8 cellular contexts compared by ENCODE assay signal in the genomic region with DNA sequence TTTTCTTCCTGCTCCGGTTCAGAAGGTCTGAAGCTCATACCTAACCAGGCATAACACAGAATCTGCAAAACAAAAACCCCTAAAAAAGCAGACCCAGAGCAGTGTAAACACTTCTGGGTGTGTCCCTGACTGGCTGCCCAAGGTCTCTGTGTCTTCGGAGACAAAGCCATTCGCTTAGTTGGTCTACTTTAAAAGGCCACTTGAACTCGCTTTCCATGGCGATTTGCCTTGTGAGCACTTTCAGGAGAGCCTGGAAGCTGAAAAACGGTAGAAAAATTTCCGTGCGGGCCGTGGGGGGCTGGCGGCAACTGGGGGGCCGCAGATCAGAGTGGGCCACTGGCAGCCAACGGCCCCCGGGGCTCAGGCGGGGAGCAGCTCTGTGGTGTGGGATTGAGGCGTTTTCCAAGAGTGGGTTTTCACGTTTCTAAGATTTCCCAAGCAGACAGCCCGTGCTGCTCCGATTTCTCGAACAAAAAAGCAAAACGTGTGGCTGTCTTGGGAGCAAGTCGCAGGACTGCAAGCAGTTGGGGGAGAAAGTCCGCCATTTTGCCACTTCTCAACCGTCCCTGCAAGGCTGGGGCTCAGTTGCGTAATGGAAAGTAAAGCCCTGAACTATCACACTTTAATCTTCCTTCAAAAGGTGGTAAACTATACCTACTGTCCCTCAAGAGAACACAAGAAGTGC. TPM values are rescaled to one million over a fixed set of nuclear protein-coding genes. Genes with fewer than 3 reads are reported as not detected.
A peak's percentile ranks its signal among the peaks of the same experiment; 100 is the strongest.
DNase-seq lines count a peak whose midpoint lies in the region; ATAC-seq and TF ChIP-seq lines count a peak whose summit lies in the region.

No MANE protein-coding gene starts in this region.

- H3K36me3 ChIP-seq in CD8-positive, alpha-beta T cell (ENCODE audit: insufficient read depth, low read length), result peaks cover 25% of the 10 kb centered on the region
- H3K36me3 ChIP-seq in kidney epithelial cell (ENCODE audit: control insufficient read depth, insufficient read depth, low read length), result no peaks in the 10 kb centered on the region

- POLR2A ChIA-PET in CD8-positive, alpha-beta T cell (lab: Charles Lee), result interaction anchor here (0.6 to 18.0 kb wide), 62 partner anchors 10 to 1228 kb away, joined by 3 to 1786 read pairs (median 6); partner anchors contain the start of genes CCDC85B, DPF2, EHBP1L1 and FAM89B

- H3K4me3 Mint-ChIP-seq in CD8-positive, alpha-beta T cell, result no peak overlapping the region

- no peak overlapping the region for H3K27ac Mint-ChIP-seq in CD8-positive, alpha-beta T cell

- peaks cover 13% of the 10 kb centered on the region for H3K4me1 ChIP-seq in CD8-positive, alpha-beta T cell (ENCODE audit: insufficient read depth, low read length)

- H3K9me3 ChIP-seq in CD8-positive, alpha-beta T cell (ENCODE audit: low read length), result no peaks in the 10 kb centered on the region

- peak overlapping the region; percentile 72 for H3K4me3 ChIP-seq in CD8-positive, alpha-beta T cell (ENCODE audit: low read depth, low read length)
- H3K4me3 ChIP-seq in astrocyte of the spinal cord (ENCODE audit: low read depth, low read length) (peak overlapping the region; percentile 91), kidney epithelial cell (ENCODE audit: low read depth, low read length) (peak overlapping the region; percentile 84)

- H3K9me3 Mint-ChIP-seq in CD8-positive, alpha-beta T cell, result no peaks in the 10 kb centered on the region

- no peak for TF ChIP-seq EP300 in Ishikawa (IDR thresholded peaks at IDR 0.05; ENCODE audit: borderline replicate concordance)

- DNase-seq in CD8-positive, alpha-beta T cell, result peak; percentile 25 to 85 (median 63)
- DNase-seq in SKM-1 treated with dmso at 0.1 percent for 144 hours (lab: John Stamatoyannopoulos, UW; ENCODE audit: unreplicated experiment), result peak; percentile 66
- DNase-seq in astrocyte of the spinal cord (ENCODE audit: low read depth, low spot score), result no peak
- no peak for DNase-seq in kidney epithelial cell (ENCODE audit: low read depth)
- peak; percentile 75 for DNase-seq in stimulated activated CD4-positive, alpha-beta T cell treated with anti-CD3 and anti-CD28 coated beads, Interleukin-4, amount 100 ng/mL, for 24 hours
- no peak for DNase-seq in SW 1271 (lab: John Stamatoyannopoulos, UW)

- TF ChIP-seq CTCF in CD8-positive, alpha-beta T cell (IDR thresholded peaks at IDR 0.05), result no peak
- TF ChIP-seq CTCF in astrocyte of the spinal cord (IDR thresholded peaks at IDR 0.05; ENCODE audit: low read depth, low read length) (no peak), kidney epithelial cell (IDR thresholded peaks at IDR 0.05; ENCODE audit: insufficient read depth, low read length, poor library complexity, severe bottlenecking) (no peak)

- peaks cover 2% of the 10 kb centered on the region for H3K36me3 Mint-ChIP-seq in CD8-positive, alpha-beta T cell

- H3K27ac ChIP-seq in CD8-positive, alpha-beta T cell (ENCODE audit: low read depth, low read length), result peak overlapping the region; percentile 99

- ATAC-seq in CD8-positive, alpha-beta T cell, result peak; percentile 16
- no peak for ATAC-seq in HG02852 (IDR thresholded peaks at IDR 0.05; ENCODE audit: unreplicated experiment)

- no peaks in the 10 kb centered on the region for H3K27me3 ChIP-seq in CD8-positive, alpha-beta T cell (ENCODE audit: insufficient read depth, low read length)
- no peaks in the 10 kb centered on the region for H3K27me3 ChIP-seq in kidney epithelial cell (ENCODE audit: control insufficient read depth, insufficient read depth, low read length)

- peaks cover 17% of the 10 kb centered on the region for H3K4me1 Mint-ChIP-seq in CD8-positive, alpha-beta T cell (ENCODE audit: low read depth)

- CTCF ChIA-PET in CD8-positive, alpha-beta T cell (lab: Charles Lee), result interaction anchor here (0.7 to 8.4 kb wide), 10 partner anchors 9 to 623 kb away, joined by 3 to 229 read pairs (median 22); partner anchors contain the start of genes DPF2, FAM89B and NEAT1

- in situ Hi-C loops in astrocyte of the spinal cord (cut with HindIII; ENCODE audit: low sequenced_read_pairs), result loop anchor here (5.0 kb wide), 1 partner anchor 76 kb away; the partner anchor contains the start of gene NEAT1

- TF ChIP-seq RAD21 in Ishikawa (IDR thresholded peaks at IDR 0.05; ENCODE audit: low read depth), result no peak

- intact Hi-C loops in CD8-positive, alpha-beta T cell (cut with DNase I, micrococcal nuclease), result loop anchor here (2.0 kb wide), 2 partner anchors 27 to 75 kb away; partner anchors contain the start of genes NEAT1 (in 1 of the 2) and SCYL1 (in 1 of the 2)

- no peaks in the 10 kb centered on the region for H3K27me3 Mint-ChIP-seq in CD8-positive, alpha-beta T cell (ENCODE audit: low read depth)

TF ChIP-seq in Ishikawa, 13 proteins besides CTCF, POLR2A, EP300 and RAD21:
- TF ChIP-seq EGR1 (IDR thresholded peaks at IDR 0.05) (no peak), YY1 (IDR thresholded peaks at IDR 0.05; ENCODE audit: low read depth) (peak; percentile 72; the same call in 1 of the 2 replicates), TCF12 (IDR thresholded peaks at IDR 0.05; ENCODE audit: low read depth) (no peak), NFIC (IDR thresholded peaks at IDR 0.05) (no peak), TAF1 (IDR thresholded peaks at IDR 0.05; ENCODE audit: low read depth) (no peak), TEAD4 (IDR thresholded peaks at IDR 0.05) (no peak), CEBPB (IDR thresholded peaks at IDR 0.05) (peak; percentile 80)
- TF ChIP-seq, protein P1, sequence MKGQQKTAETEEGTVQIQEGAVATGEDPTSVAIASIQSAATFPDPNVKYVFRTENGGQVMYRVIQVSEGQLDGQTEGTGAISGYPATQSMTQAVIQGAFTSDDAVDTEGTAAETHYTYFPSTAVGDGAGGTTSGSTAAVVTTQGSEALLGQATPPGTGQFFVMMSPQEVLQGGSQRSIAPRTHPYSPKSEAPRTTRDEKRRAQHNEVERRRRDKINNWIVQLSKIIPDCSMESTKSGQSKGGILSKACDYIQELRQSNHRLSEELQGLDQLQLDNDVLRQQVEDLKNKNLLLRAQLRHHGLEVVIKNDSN (IDR thresholded peaks at IDR 0.05), result no peak
- TF ChIP-seq, protein P2, sequence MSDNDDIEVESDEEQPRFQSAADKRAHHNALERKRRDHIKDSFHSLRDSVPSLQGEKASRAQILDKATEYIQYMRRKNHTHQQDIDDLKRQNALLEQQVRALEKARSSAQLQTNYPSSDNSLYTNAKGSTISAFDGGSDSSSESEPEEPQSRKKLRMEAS (IDR thresholded peaks at IDR 0.05), result no peak
- TF ChIP-seq, protein P3, sequence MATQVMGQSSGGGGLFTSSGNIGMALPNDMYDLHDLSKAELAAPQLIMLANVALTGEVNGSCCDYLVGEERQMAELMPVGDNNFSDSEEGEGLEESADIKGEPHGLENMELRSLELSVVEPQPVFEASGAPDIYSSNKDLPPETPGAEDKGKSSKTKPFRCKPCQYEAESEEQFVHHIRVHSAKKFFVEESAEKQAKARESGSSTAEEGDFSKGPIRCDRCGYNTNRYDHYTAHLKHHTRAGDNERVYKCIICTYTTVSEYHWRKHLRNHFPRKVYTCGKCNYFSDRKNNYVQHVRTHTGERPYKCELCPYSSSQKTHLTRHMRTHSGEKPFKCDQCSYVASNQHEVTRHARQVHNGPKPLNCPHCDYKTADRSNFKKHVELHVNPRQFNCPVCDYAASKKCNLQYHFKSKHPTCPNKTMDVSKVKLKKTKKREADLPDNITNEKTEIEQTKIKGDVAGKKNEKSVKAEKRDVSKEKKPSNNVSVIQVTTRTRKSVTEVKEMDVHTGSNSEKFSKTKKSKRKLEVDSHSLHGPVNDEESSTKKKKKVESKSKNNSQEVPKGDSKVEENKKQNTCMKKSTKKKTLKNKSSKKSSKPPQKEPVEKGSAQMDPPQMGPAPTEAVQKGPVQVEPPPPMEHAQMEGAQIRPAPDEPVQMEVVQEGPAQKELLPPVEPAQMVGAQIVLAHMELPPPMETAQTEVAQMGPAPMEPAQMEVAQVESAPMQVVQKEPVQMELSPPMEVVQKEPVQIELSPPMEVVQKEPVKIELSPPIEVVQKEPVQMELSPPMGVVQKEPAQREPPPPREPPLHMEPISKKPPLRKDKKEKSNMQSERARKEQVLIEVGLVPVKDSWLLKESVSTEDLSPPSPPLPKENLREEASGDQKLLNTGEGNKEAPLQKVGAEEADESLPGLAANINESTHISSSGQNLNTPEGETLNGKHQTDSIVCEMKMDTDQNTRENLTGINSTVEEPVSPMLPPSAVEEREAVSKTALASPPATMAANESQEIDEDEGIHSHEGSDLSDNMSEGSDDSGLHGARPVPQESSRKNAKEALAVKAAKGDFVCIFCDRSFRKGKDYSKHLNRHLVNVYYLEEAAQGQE (IDR thresholded peaks at IDR 0.05; ENCODE audit: low read depth), result no peak

RNA-seq across cellular contexts. Expression of gene MALAT1, which starts 0.7 kb away (rescaled TPM):
- over 10,000 TPM; 25,886 to 26,729 TPM for total RNA-seq in CD8-positive, alpha-beta T cell
- total RNA-seq in kidney epithelial cell, result 1,605 and 1,895 TPM in 2 replicates

RNA-seq across cellular contexts. Expression of gene SCYL1, which starts 26.7 kb away (rescaled TPM):
- total RNA-seq in CD8-positive, alpha-beta T cell, result 10 to 100 TPM; 55.8 to 60.4 TPM
- 116 and 121 TPM in 2 replicates for total RNA-seq in kidney epithelial cell

RNA-seq across cellular contexts. Expression of gene LTBP3, which starts 60.0 kb away (rescaled TPM):
- 100 to 1,000 TPM; 231 to 246 TPM for total RNA-seq in CD8-positive, alpha-beta T cell
- total RNA-seq in kidney epithelial cell, result 116 and 122 TPM in 2 replicates

Comparison
In these comparisons a context has a peak if more than half of its experiments do, and no peak if none do; other contexts are left out.
1. DNase-seq: peak in CD8-positive, alpha-beta T cell (7 of 7), SKM-1 treated with dmso at 0.1 percent for 144 hours (single experiment) and stimulated activated CD4-positive, alpha-beta T cell treated with anti-CD3 and anti-CD28 coated beads, Interleukin-4, amount 100 ng/mL, for 24 hours (single experiment); none in astrocyte of the spinal cord (single experiment), kidney epithelial cell (single experiment) and SW 1271 (0 of 2).
2. RNA of gene MALAT1, which starts 0.7 kb away (total RNA-seq): 25,886 to 26,729 TPM in CD8-positive, alpha-beta T cell; 1,605 to 1,895 TPM in kidney epithelial cell; every median in the first group is over 10 times any median in the second.
3. Peak in every context shown above with its lines, with median percentiles within 50 percentile points of each other: H3K4me3 ChIP-seq.